In the genomic region with DNA sequence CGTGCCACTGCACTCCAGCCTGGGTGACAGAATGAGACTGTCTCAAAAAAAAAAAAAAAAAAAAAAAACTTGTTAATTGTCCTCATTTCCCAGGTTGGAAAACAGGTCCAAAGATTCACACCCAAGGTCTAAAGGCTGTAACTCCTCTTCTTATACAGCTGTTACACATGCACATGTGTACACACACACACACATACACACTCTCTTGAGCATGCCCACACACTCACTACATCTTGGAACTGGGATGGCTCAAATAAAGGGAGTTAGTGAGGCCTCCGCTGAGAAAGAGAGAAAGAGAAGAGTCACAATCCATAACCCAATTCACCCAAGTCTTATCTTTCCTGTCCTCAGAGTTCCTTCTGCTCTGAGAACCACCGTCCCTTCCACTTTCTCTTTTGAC, we compare ENCODE assay signal across 11 cellular contexts. TPM values are rescaled to one million over a fixed set of nuclear protein-coding genes. Genes with fewer than 3 reads are reported as not detected.
A peak's percentile ranks its signal among the peaks of the same experiment; 100 is the strongest.
DNase-seq lines count a peak whose midpoint lies in the region; ATAC-seq, FAIRE-seq and TF ChIP-seq lines count a peak whose summit lies in the region.
"Had no signal": no experiment of that assay in that cellular context is flagged by ENCODE, and none has a peak within 500 bp of the region (broad histone marks: within the 10 kb centered on the region; RNA-seq: fewer than 3 reads in every experiment).

No MANE protein-coding gene starts in this region.

- H4K5ac ChIP-seq in H9 (ENCODE audit: insufficient read length, low read depth, low read length): no peak overlapping the region

- H3K79me2 ChIP-seq in H9 (ENCODE audit: insufficient read depth, low read length): no peaks in the 10 kb centered on the region

- H3K14ac ChIP-seq in H9 (ENCODE audit: insufficient read depth, low read length): no peak overlapping the region

- H2BK5ac ChIP-seq in H9 (ENCODE audit: insufficient read length, low read length): no peak overlapping the region

- no peaks in the 10 kb centered on the region for H3K36me3 ChIP-seq in kidney (ENCODE audit: control insufficient read depth in 1 of 2, insufficient read depth in 2 of 2, low read length in 2 of 2)

- H3K23ac ChIP-seq in H9 (ENCODE audit: insufficient read length, low read depth, low read length): no peak overlapping the region

- H3K23me2 ChIP-seq in H9 (ENCODE audit: insufficient read length, low read depth, low read length, poor library complexity, severe bottlenecking): no peaks in the 10 kb centered on the region

- H3K9me3 Mint-ChIP-seq in activated CD4-positive, alpha-beta T cell treated with anti-CD3 and anti-CD28 coated beads for 36 hours (ENCODE audit: low read depth): peaks cover 4% of the 10 kb centered on the region
- peaks cover 21% of the 10 kb centered on the region for H3K9me3 Mint-ChIP-seq in activated T-helper 2 cell treated with anti-CD3 and anti-CD28 coated beads, Interferon-gamma antibody, Interleukin-2, Interleukin-4, amounts not matched to agents 10 μg/mL and 5 μg/mL and 100 μg/mL, durations not matched to agents 14 hours and 24 hours and 36 hours
- no peaks in the 10 kb centered on the region for H3K9me3 Mint-ChIP-seq in stimulated activated naive B cell treated with anti-CD40 and anti-IgM and Interleukin-4, amounts not matched to agents 10 μg/mL and 1 μg/mL and 100 μg/mL, for 72 hours
- H3K9me3 Mint-ChIP-seq in H9: no peaks in the 10 kb centered on the region

- DNase-seq in activated CD4-positive, alpha-beta T cell treated with anti-CD3 and anti-CD28 coated beads for 36 hours: no peak
- DNase-seq in activated CD4-positive, alpha-beta T cell treated with anti-CD3 and anti-CD28 coated beads for 48 hours: no peak
- DNase-seq in HL-60 (ENCODE audit: low read depth in 1 of 2, low spot score in 1 of 2): no peak
- no peak for DNase-seq in activated T-helper 2 cell treated with anti-CD3 and anti-CD28 coated beads, Interferon-gamma antibody, Interleukin-2, Interleukin-4, amounts not matched to agents 10 μg/mL and 5 μg/mL and 100 μg/mL, durations not matched to agents 14 hours and 24 hours and 36 hours (ENCODE audit: low spot score)
- no peak for DNase-seq in stimulated activated naive B cell treated with anti-CD40 and anti-IgM and Interleukin-4, amounts not matched to agents 10 μg/mL and 1 μg/mL and 100 μg/mL, for 72 hours
- no peak for DNase-seq in kidney
- DNase-seq in stimulated activated CD4-positive, alpha-beta T cell treated with anti-CD3 and anti-CD28 coated beads, Interleukin-12 subunit alpha, Interleukin-12 subunit beta, amount 100 ng/mL, for 4 hours: no peak
- no peak for DNase-seq in H9
- DNase-seq: cerebellar nuclear complex, foreskin melanocyte, NCI-H1436 treated with DMSO at 0.1 percent for 48 hours had no signal

- peak overlapping the region; percentile 20 for H3K4me3 ChIP-seq in HL-60 (replicated peaks; ENCODE audit: insufficient read depth, low read length)
- no peak overlapping the region for H3K4me3 ChIP-seq in kidney (ENCODE audit: low read length in 2 of 2)

- no peak overlapping the region for H4K8ac ChIP-seq in H9 (replicated peaks; ENCODE audit: insufficient read length, low read depth, low read length)

- CTCF ChIA-PET in activated CD4-positive, alpha-beta T cell treated with anti-CD3 and anti-CD28 coated beads for 36 hours (lab: Charles Lee): interaction anchor here (1.0 to 7.2 kb wide), 6 partner anchors 10 to 49 kb away, joined by 3 to 137 read pairs (median 10); a partner anchor contains a TSS

- no peak overlapping the region for H2BK15ac ChIP-seq in H9 (ENCODE audit: low read depth, low read length)

- H3K18ac ChIP-seq in H9 (ENCODE audit: insufficient read length, low read depth, low read length): no peak overlapping the region

- H4K91ac ChIP-seq in H9 (ENCODE audit: insufficient read length, low read depth, low read length): no peak overlapping the region

- H3K4me1 Mint-ChIP-seq in activated CD4-positive, alpha-beta T cell treated with anti-CD3 and anti-CD28 coated beads for 36 hours: peaks cover 65% of the 10 kb centered on the region
- H3K4me1 Mint-ChIP-seq in activated T-helper 2 cell treated with anti-CD3 and anti-CD28 coated beads, Interferon-gamma antibody, Interleukin-2, Interleukin-4, amounts not matched to agents 10 μg/mL and 5 μg/mL and 100 μg/mL, durations not matched to agents 14 hours and 24 hours and 36 hours (ENCODE audit: low read depth): peaks cover 59% of the 10 kb centered on the region
- H3K4me1 Mint-ChIP-seq in stimulated activated naive B cell treated with anti-CD40 and anti-IgM and Interleukin-4, amounts not matched to agents 10 μg/mL and 1 μg/mL and 100 μg/mL, for 72 hours: peaks cover 63 to 79% of the 10 kb centered on the region in 2 donors
- peaks cover 14 to 18% of the 10 kb centered on the region in 2 experiments for H3K4me1 Mint-ChIP-seq in H9

- H3K4me2 ChIP-seq in H9 (ENCODE audit: insufficient read depth, insufficient read length, low read length): no peak overlapping the region

- FAIRE-seq in kidney (lab: Jason Lieb, UNC): no peak

- H3K4me3 Mint-ChIP-seq in activated CD4-positive, alpha-beta T cell treated with anti-CD3 and anti-CD28 coated beads for 36 hours: peak overlapping the region; percentile 61
- H3K4me3 Mint-ChIP-seq in activated T-helper 2 cell treated with anti-CD3 and anti-CD28 coated beads, Interferon-gamma antibody, Interleukin-2, Interleukin-4, amounts not matched to agents 10 μg/mL and 5 μg/mL and 100 μg/mL, durations not matched to agents 14 hours and 24 hours and 36 hours (ENCODE audit: low read depth): peak overlapping the region; percentile 82
- peak overlapping the region; percentile 97 to 98 for H3K4me3 Mint-ChIP-seq in stimulated activated naive B cell treated with anti-CD40 and anti-IgM and Interleukin-4, amounts not matched to agents 10 μg/mL and 1 μg/mL and 100 μg/mL, for 72 hours
- no peak overlapping the region for H3K4me3 Mint-ChIP-seq in H9

- TF ChIP-seq CTCF in HL-60 (IDR thresholded peaks at IDR 0.05; ENCODE audit: insufficient read depth, low read length) (no peak), kidney (IDR thresholded peaks at IDR 0.05; ENCODE audit: borderline replicate concordance, extremely low read depth, insufficient read depth) (no peak), H9 (conservative IDR thresholded peaks at IDR 0.05) (no peak)

- no peaks in the 10 kb centered on the region for H3K27me3 Mint-ChIP-seq in activated CD4-positive, alpha-beta T cell treated with anti-CD3 and anti-CD28 coated beads for 36 hours
- no peaks in the 10 kb centered on the region for H3K27me3 Mint-ChIP-seq in activated T-helper 2 cell treated with anti-CD3 and anti-CD28 coated beads, Interferon-gamma antibody, Interleukin-2, Interleukin-4, amounts not matched to agents 10 μg/mL and 5 μg/mL and 100 μg/mL, durations not matched to agents 14 hours and 24 hours and 36 hours (ENCODE audit: low read depth)
- H3K27me3 Mint-ChIP-seq in stimulated activated naive B cell treated with anti-CD40 and anti-IgM and Interleukin-4, amounts not matched to agents 10 μg/mL and 1 μg/mL and 100 μg/mL, for 72 hours: no peaks in the 10 kb centered on the region
- H3K27me3 Mint-ChIP-seq in H9 (ENCODE audit: low read depth): peaks cover 3% of the 10 kb centered on the region; the same call in 1 of the 2 replicates

- H2BK12ac ChIP-seq in H9 (ENCODE audit: insufficient read length, low read depth, low read length): no peak overlapping the region

- H3K27ac ChIP-seq in HL-60 (replicated peaks): peak overlapping the region; percentile 73
- no peak overlapping the region for H3K27ac ChIP-seq in kidney (ENCODE audit: low read depth in 2 of 2, low read length in 2 of 2)
- H3K27ac ChIP-seq in H9 (ENCODE audit: insufficient read length, low read depth, low read length): no peak overlapping the region

- peak; percentile 5 for ATAC-seq in activated CD4-positive, alpha-beta T cell treated with anti-CD3 and anti-CD28 coated beads for 36 hours
- no peak for ATAC-seq in stimulated activated naive B cell treated with anti-CD40 and anti-IgM and Interleukin-4, amounts not matched to agents 10 μg/mL and 1 μg/mL and 100 μg/mL, for 72 hours (replicated peaks)

- no peak overlapping the region for H3K56ac ChIP-seq in H9 (ENCODE audit: insufficient read length, low read depth, low read length)

- H3K9ac ChIP-seq in kidney (ENCODE audit: low read length in 2 of 2) (no peak overlapping the region), H9 (ENCODE audit: extremely low read depth, insufficient read length, low read length) (no peak overlapping the region)

- no peak overlapping the region for H2AFZ ChIP-seq in H9 (ENCODE audit: low read length)

- no peak overlapping the region for H2BK20ac ChIP-seq in H9 (ENCODE audit: low read depth, low read length, poor library complexity, severe bottlenecking)

- H2BK120ac ChIP-seq in H9 (ENCODE audit: low read depth, low read length, poor library complexity, severe bottlenecking): no peak overlapping the region

- H3K4ac ChIP-seq in H9 (ENCODE audit: low read depth, low read length): no peak overlapping the region

- peak overlapping the region; percentile 85 for H3K27ac Mint-ChIP-seq in activated CD4-positive, alpha-beta T cell treated with anti-CD3 and anti-CD28 coated beads for 36 hours
- H3K27ac Mint-ChIP-seq in activated T-helper 2 cell treated with anti-CD3 and anti-CD28 coated beads, Interferon-gamma antibody, Interleukin-2, Interleukin-4, amounts not matched to agents 10 μg/mL and 5 μg/mL and 100 μg/mL, durations not matched to agents 14 hours and 24 hours and 36 hours: peak overlapping the region; percentile 87
- peak overlapping the region; percentile 99 for H3K27ac Mint-ChIP-seq in stimulated activated naive B cell treated with anti-CD40 and anti-IgM and Interleukin-4, amounts not matched to agents 10 μg/mL and 1 μg/mL and 100 μg/mL, for 72 hours
- no peak overlapping the region for H3K27ac Mint-ChIP-seq in H9

- H4K20me1 ChIP-seq in H9 (ENCODE audit: control insufficient read depth, insufficient read depth, insufficient read length): no peaks in the 10 kb centered on the region

- peaks cover 3 to 7% of the 10 kb centered on the region in 2 donors for H3K4me1 ChIP-seq in kidney (ENCODE audit: control insufficient read depth in 1 of 2, insufficient read depth in 1 of 2, low read depth in 1 of 2, low read length in 2 of 2)
- no peaks in the 10 kb centered on the region for H3K4me1 ChIP-seq in H9 (ENCODE audit: insufficient read depth, low read length)

- intact Hi-C loops in activated CD4-positive, alpha-beta T cell treated with anti-CD3 and anti-CD28 coated beads for 36 hours (cut with DNase I, micrococcal nuclease): loop anchor here in 1 of 2 experiments (5.0 kb wide), 1 partner anchor 52 kb away; no protein-coding TSS in a partner anchor
- intact Hi-C loops in activated T-helper 2 cell treated with anti-CD3 and anti-CD28 coated beads, Interferon-gamma antibody, Interleukin-2, Interleukin-4, amounts not matched to agents 10 μg/mL and 5 μg/mL and 100 μg/mL, durations not matched to agents 14 hours and 24 hours and 36 hours (cut with micrococcal nuclease): loop anchor here (1.0 to 2.0 kb wide), 4 partner anchors 9 to 105 kb away; a partner anchor contains a TSS
- intact Hi-C loops in kidney (cut with DNase I): no loop called here

- no CpG with 5 or more reads among the region's 3 CpGs for WGBS in H9 (ENCODE audit: extremely low coverage, insufficient read length, low lambda C conversion rate)

- H2AK5ac ChIP-seq in H9 (ENCODE audit: insufficient read length, low read length): no peak overlapping the region

- H3K79me1 ChIP-seq in H9 (ENCODE audit: insufficient read depth, low read depth, low read length, poor library complexity, severe bottlenecking): no peaks in the 10 kb centered on the region

- H3T11ph ChIP-seq in H9 (ENCODE audit: low read length): no peak overlapping the region

- H3K9me3 ChIP-seq in kidney (ENCODE audit: control insufficient read depth in 1 of 2, low read length in 2 of 2): no peaks in the 10 kb centered on the region
- H3K9me3 ChIP-seq in H9 (ENCODE audit: control insufficient read depth, low read depth, low read length): no peaks in the 10 kb centered on the region

- H3K27me3 ChIP-seq in HL-60 (ENCODE audit: insufficient read depth, poor library complexity, severe bottlenecking) (no peaks in the 10 kb centered on the region), H9 (ENCODE audit: insufficient read depth, low read length) (no peaks in the 10 kb centered on the region)

- H3K36me3 Mint-ChIP-seq in activated CD4-positive, alpha-beta T cell treated with anti-CD3 and anti-CD28 coated beads for 36 hours (ENCODE audit: low read depth): no peaks in the 10 kb centered on the region
- peaks cover 16% of the 10 kb centered on the region for H3K36me3 Mint-ChIP-seq in activated T-helper 2 cell treated with anti-CD3 and anti-CD28 coated beads, Interferon-gamma antibody, Interleukin-2, Interleukin-4, amounts not matched to agents 10 μg/mL and 5 μg/mL and 100 μg/mL, durations not matched to agents 14 hours and 24 hours and 36 hours (ENCODE audit: low read depth)
- peaks cover 51 to 73% of the 10 kb centered on the region in 2 donors for H3K36me3 Mint-ChIP-seq in stimulated activated naive B cell treated with anti-CD40 and anti-IgM and Interleukin-4, amounts not matched to agents 10 μg/mL and 1 μg/mL and 100 μg/mL, for 72 hours
- no peaks in the 10 kb centered on the region for H3K36me3 Mint-ChIP-seq in H9 (ENCODE audit: insufficient read depth in 1 of 3, low read depth in 3 of 3)

- POLR2A ChIA-PET in activated CD4-positive, alpha-beta T cell treated with anti-CD3 and anti-CD28 coated beads for 36 hours (lab: Charles Lee): interaction anchor here (0.6 to 1.2 kb wide), 5 partner anchors 25 to 106 kb away, joined by 3 to 7 read pairs (median 4); a partner anchor contains a TSS

RNA-seq across cellular contexts. Expression of a gene that starts 3.0 kb away (rescaled TPM):
- 1 to 10 TPM; 1.9 to 2.3 TPM for total RNA-seq in activated CD4-positive, alpha-beta T cell treated with anti-CD3 and anti-CD28 coated beads for 36 hours
- total RNA-seq in activated T-helper 2 cell treated with anti-CD3 and anti-CD28 coated beads, Interferon-gamma antibody, Interleukin-2, Interleukin-4, amounts not matched to agents 10 μg/mL and 5 μg/mL and 100 μg/mL, durations not matched to agents 14 hours and 24 hours and 36 hours: 1.3 and 1.4 TPM in 2 replicates
- total RNA-seq in kidney (78.0 TPM), H9 (2021) (1.5 and 1.7 TPM in 2 replicates)
- polyA plus RNA-seq in kidney (ENCODE audit: insufficient read depth, low read depth, low replicate concordance): 45.5 TPM

RNA-seq across cellular contexts. Expression of a gene that starts 9.0 kb away (rescaled TPM):
- total RNA-seq in activated CD4-positive, alpha-beta T cell treated with anti-CD3 and anti-CD28 coated beads for 36 hours: 10 to 100 TPM; 11.8 TPM
- total RNA-seq in activated T-helper 2 cell treated with anti-CD3 and anti-CD28 coated beads, Interferon-gamma antibody, Interleukin-2, Interleukin-4, amounts not matched to agents 10 μg/mL and 5 μg/mL and 100 μg/mL, durations not matched to agents 14 hours and 24 hours and 36 hours: 15.9 and 19.0 TPM in 2 replicates
- total RNA-seq in kidney (98.5 TPM), H9 (2021) (6.6 and 7.5 TPM in 2 replicates)
- 101 TPM for polyA plus RNA-seq in kidney (ENCODE audit: insufficient read depth, low read depth, low replicate concordance)

RNA-seq across cellular contexts. Expression of a gene that starts 24.5 kb away (rescaled TPM):
- 100 to 1,000 TPM; 230 to 338 TPM for total RNA-seq in activated CD4-positive, alpha-beta T cell treated with anti-CD3 and anti-CD28 coated beads for 36 hours
- 295 and 306 TPM in 2 replicates for total RNA-seq in activated T-helper 2 cell treated with anti-CD3 and anti-CD28 coated beads, Interferon-gamma antibody, Interleukin-2, Interleukin-4, amounts not matched to agents 10 μg/mL and 5 μg/mL and 100 μg/mL, durations not matched to agents 14 hours and 24 hours and 36 hours
- total RNA-seq in kidney: 184 TPM
- polyA plus RNA-seq in kidney (ENCODE audit: insufficient read depth, low read depth, low replicate concordance): 73.9 TPM
- 244 and 252 TPM in 2 replicates for total RNA-seq in H9 (2021)

Comparison
In these comparisons a context has a peak if more than half of its experiments do, and no peak if none do; other contexts are left out.
1. H3K27ac Mint-ChIP-seq: peak in activated CD4-positive, alpha-beta T cell treated with anti-CD3 and anti-CD28 coated beads for 36 hours (single experiment), activated T-helper 2 cell treated with anti-CD3 and anti-CD28 coated beads, Interferon-gamma antibody, Interleukin-2, Interleukin-4, amounts not matched to agents 10 μg/mL and 5 μg/mL and 100 μg/mL, durations not matched to agents 14 hours and 24 hours and 36 hours (single experiment) and stimulated activated naive B cell treated with anti-CD40 and anti-IgM and Interleukin-4, amounts not matched to agents 10 μg/mL and 1 μg/mL and 100 μg/mL, for 72 hours (single experiment); none in H9 (0 of 3).
2. H3K4me3 Mint-ChIP-seq: peak in activated CD4-positive, alpha-beta T cell treated with anti-CD3 and anti-CD28 coated beads for 36 hours (single experiment), activated T-helper 2 cell treated with anti-CD3 and anti-CD28 coated beads, Interferon-gamma antibody, Interleukin-2, Interleukin-4, amounts not matched to agents 10 μg/mL and 5 μg/mL and 100 μg/mL, durations not matched to agents 14 hours and 24 hours and 36 hours (single experiment) and stimulated activated naive B cell treated with anti-CD40 and anti-IgM and Interleukin-4, amounts not matched to agents 10 μg/mL and 1 μg/mL and 100 μg/mL, for 72 hours (2 of 2); none in H9 (0 of 2).
3. RNA of a gene that starts 3.0 kb away (total RNA-seq): 78.0 TPM in kidney (single experiment); 1.9 to 2.3 TPM in activated CD4-positive, alpha-beta T cell treated with anti-CD3 and anti-CD28 coated beads for 36 hours, 1.5 to 1.7 TPM in H9 and 1.3 to 1.4 TPM in activated T-helper 2 cell treated with anti-CD3 and anti-CD28 coated beads, Interferon-gamma antibody, Interleukin-2, Interleukin-4, amounts not matched to agents 10 μg/mL and 5 μg/mL and 100 μg/mL, durations not matched to agents 14 hours and 24 hours and 36 hours; every median in the first group is over 10 times any median in the second.